In the genomic region with DNA sequence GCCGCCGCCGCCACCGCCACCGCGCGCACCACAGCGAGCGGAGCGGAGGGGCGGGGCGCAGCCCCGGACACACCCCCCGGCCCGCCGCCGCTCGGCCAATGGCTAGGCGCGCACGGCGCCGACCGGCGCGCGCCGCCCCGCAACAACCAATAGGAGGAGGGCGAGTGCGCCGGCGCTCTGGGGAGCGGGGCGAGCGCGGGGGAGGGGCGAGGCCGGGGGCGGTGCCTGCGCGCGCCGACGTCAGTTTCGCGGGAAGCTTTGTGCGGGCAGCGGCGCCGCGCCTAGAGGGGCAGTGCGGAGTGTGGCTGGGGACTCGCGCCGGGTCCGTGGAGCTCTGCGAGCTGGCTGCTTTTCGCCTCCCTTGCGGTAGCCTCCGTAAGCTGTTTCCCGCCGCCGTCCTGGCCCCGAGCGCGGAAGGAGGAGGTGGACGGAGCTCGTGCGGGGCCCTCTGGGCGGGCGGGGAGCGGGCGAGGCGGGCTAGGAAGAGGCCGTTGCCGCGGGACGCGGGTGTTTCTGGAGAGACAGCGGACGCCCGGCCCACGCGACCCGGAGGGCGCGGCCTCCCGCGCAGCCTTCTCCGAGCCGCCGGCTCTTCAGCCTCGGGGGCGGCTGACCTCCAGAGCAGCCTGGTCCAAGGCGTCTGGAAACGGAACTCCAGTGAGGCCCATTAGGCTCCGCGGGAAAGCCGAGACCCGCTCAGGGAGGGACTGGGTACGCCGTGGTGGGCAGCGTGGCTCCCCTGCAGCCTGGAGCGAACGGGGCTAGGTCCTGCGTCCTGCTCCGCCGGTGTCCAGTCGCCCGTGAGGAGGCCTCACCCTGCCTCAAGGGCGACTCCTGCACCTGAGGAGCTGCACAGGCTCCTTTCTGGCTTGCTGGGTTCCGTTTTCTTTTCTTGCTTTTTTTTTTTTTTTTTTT, we compare ENCODE assay signal across 1 cellular context.
TF ChIP-seq lines count a peak whose summit lies in the region.

A gene (minus strand): TSS at position 44 of the 915 bp plus-strand sequence. CDS start 249 bp downstream, outside the sequence.

TF ChIP-seq in GM23338, 12 proteins besides CTCF, POLR2A, EP300 and RAD21:
- TF ChIP-seq, protein P1, sequence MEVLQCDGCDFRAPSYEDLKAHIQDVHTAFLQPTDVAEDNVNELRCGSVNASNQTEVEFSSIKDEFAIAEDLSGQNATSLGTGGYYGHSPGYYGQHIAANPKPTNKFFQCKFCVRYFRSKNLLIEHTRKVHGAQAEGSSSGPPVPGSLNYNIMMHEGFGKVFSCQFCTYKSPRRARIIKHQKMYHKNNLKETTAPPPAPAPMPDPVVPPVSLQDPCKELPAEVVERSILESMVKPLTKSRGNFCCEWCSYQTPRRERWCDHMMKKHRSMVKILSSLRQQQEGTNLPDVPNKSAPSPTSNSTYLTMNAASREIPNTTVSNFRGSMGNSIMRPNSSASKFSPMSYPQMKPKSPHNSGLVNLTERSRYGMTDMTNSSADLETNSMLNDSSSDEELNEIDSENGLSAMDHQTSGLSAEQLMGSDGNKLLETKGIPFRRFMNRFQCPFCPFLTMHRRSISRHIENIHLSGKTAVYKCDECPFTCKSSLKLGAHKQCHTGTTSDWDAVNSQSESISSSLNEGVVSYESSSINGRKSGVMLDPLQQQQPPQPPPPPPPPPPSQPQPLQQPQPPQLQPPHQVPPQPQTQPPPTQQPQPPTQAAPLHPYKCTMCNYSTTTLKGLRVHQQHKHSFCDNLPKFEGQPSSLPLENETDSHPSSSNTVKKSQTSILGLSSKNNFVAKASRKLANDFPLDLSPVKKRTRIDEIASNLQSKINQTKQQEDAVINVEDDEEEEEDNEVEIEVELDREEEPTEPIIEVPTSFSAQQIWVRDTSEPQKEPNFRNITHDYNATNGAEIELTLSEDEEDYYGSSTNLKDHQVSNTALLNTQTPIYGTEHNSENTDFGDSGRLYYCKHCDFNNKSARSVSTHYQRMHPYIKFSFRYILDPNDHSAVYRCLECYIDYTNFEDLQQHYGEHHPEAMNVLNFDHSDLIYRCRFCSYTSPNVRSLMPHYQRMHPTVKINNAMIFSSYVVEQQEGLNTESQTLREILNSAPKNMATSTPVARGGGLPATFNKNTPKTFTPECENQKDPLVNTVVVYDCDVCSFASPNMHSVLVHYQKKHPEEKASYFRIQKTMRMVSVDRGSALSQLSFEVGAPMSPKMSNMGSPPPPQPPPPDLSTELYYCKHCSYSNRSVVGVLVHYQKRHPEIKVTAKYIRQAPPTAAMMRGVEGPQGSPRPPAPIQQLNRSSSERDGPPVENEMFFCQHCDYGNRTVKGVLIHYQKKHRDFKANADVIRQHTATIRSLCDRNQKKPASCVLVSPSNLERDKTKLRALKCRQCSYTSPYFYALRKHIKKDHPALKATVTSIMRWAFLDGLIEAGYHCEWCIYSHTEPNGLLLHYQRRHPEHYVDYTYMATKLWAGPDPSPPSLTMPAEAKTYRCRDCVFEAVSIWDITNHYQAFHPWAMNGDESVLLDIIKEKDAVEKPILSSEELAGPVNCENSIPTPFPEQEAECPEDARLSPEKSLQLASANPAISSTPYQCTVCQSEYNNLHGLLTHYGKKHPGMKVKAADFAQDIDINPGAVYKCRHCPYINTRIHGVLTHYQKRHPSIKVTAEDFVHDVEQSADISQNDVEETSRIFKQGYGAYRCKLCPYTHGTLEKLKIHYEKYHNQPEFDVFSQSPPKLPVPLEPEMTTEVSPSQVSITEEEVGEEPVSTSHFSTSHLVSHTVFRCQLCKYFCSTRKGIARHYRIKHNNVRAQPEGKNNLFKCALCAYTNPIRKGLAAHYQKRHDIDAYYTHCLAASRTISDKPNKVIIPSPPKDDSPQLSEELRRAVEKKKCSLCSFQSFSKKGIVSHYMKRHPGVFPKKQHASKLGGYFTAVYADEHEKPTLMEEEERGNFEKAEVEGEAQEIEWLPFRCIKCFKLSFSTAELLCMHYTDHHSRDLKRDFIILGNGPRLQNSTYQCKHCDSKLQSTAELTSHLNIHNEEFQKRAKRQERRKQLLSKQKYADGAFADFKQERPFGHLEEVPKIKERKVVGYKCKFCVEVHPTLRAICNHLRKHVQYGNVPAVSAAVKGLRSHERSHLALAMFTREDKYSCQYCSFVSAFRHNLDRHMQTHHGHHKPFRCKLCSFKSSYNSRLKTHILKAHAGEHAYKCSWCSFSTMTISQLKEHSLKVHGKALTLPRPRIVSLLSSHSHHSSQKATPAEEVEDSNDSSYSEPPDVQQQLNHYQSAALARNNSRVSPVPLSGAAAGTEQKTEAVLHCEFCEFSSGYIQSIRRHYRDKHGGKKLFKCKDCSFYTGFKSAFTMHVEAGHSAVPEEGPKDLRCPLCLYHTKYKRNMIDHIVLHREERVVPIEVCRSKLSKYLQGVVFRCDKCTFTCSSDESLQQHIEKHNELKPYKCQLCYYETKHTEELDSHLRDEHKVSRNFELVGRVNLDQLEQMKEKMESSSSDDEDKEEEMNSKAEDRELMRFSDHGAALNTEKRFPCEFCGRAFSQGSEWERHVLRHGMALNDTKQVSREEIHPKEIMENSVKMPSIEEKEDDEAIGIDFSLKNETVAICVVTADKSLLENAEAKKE (CRISPR knock-in tag; IDR thresholded peaks at IDR 0.05), result no peak
- TF ChIP-seq CREB1 (CRISPR knock-in tag; IDR thresholded peaks at IDR 0.05; ENCODE audit: low read depth), result peak; percentile 90
- peak; percentile 67 for TF ChIP-seq POLR2AphosphoS5 (IDR thresholded peaks at IDR 0.05; ENCODE audit: low read depth)
- TF ChIP-seq ZNF114 (CRISPR knock-in tag; IDR thresholded peaks at IDR 0.05), result no peak
